In the genomic region with DNA sequence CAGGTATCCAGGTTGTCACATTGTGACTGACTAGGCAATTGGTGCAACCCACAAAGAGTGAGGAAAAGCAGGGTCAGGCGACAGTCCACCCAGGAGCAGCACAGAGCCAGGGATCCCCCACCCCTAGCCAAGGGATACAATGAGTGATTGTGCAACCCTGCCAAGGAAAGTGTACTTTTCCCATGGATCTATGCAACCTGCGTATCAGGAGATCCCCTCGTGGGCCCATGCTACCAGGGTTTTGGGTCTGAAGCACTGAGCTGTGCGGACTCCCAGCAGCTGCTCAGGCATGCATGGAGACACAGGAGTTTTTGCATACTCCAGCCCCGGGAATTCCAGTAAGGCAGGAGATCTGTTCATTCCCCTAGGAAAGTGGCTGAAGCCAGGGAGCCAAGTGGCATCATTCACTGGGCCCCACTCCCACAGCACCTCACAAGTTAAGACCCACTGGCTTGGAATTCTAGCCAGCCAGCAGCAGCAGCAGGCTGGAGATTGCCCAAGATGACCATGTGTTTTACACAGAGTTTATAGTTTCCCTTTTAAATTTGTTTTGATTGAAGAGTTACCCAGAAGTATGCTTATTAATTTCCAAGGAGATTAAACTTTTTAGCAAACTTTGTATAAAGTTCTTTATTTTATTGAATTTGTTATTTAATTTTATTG, we compare ENCODE assay signal across 19 cellular contexts.
DNase-seq lines count a peak whose midpoint lies in the region; ATAC-seq, FAIRE-seq and TF ChIP-seq lines count a peak whose summit lies in the region.
"Had no signal": no experiment of that assay in that cellular context is flagged by ENCODE, and none has a peak within 500 bp of the region (broad histone marks: within the 10 kb centered on the region; RNA-seq: fewer than 3 reads in every experiment).

No MANE protein-coding gene starts in this region.

- DNase-seq in cardiac muscle cell (ENCODE audit: low read depth in 1 of 2, low spot score in 1 of 2) (peak; percentile 5 to 10), left ventricle myocardium inferior (no peak), H1 (ENCODE audit: low read depth in 1 of 2, low spot score in 2 of 2) (no peak), kidney (no peak), thyroid gland (peak; percentile 22 to 51), 8988T (no peak)
- DNase-seq: activated CD4-positive, alpha-beta memory T cell treated with anti-CD3 and anti-CD28 coated beads, Interleukin-2, amount 10 ng/mL, durations not matched to agents 7 days and 5 days; activated T-cell treated with anti-CD3 and anti-CD28 coated beads, Interleukin-2, amount 50 U/mL, for 24 hours; dermis blood vessel endothelial cell; MV-4-11; NCI-H2029 treated with DMSO at 0.1 percent for 48 hours; NCI-H510A treated with DMSO at 0.1 percent for 48 hours; retina; stimulated activated naive CD8-positive, alpha-beta T cell treated with anti-CD3 and anti-CD28 coated beads, Interleukin-15, Interleukin-2, amounts not matched to agents 100 U/mL and 50 U/mL, for 24 hours had no signal

- TF ChIP-seq RAD21 in H1 (IDR thresholded peaks at IDR 0.05 in 1 of 2, conservative IDR thresholded peaks at IDR 0.05 in 1 of 2; ENCODE audit: low read depth in 2 of 2, low read length in 2 of 2), result no peak

- no peak overlapping the region for H4K91ac ChIP-seq in H1 (replicated peaks; ENCODE audit: insufficient read length, low read length)

- H3K36me3 ChIP-seq in cardiac muscle cell (no peaks in the 10 kb centered on the region), left ventricle myocardium inferior (no peaks in the 10 kb centered on the region), H1 (ENCODE audit: control insufficient read depth in 2 of 4, insufficient read depth in 4 of 4, low read length in 3 of 4) (no peaks in the 10 kb centered on the region), kidney (ENCODE audit: control insufficient read depth in 1 of 2, insufficient read depth in 2 of 2, low read length in 2 of 2) (no peaks in the 10 kb centered on the region), thyroid gland (no peaks in the 10 kb centered on the region)
- H3K36me3 ChIP-seq: neutrophil had no signal

- CTCF ChIA-PET in H1 (lab: Charles Lee; ENCODE audit: partially characterized antibody), result no interaction called here

- H3K27me3 ChIP-seq in cardiac muscle cell (no peaks in the 10 kb centered on the region), left ventricle myocardium inferior (ENCODE audit: low read depth) (no peaks in the 10 kb centered on the region), H1 (replicated peaks in 1 of 4; ENCODE audit: control insufficient read depth in 3 of 4, extremely low read depth in 1 of 4, insufficient read depth in 3 of 4, low read length in 3 of 4) (no peaks in the 10 kb centered on the region), thyroid gland (no peaks in the 10 kb centered on the region)
- H3K27me3 ChIP-seq: neutrophil had no signal

- H3K56ac ChIP-seq in H1 (replicated peaks; ENCODE audit: insufficient read length, low read depth, low read length), result no peak overlapping the region

- H2AK5ac ChIP-seq in H1 (ENCODE audit: low read depth, low read length), result no peak overlapping the region

- peak overlapping the region; percentile 78 for H3K4ac ChIP-seq in H1 (replicated peaks; ENCODE audit: insufficient read length, low read depth, low read length)

- H2BK15ac ChIP-seq in H1 (ENCODE audit: low read length), result no peak overlapping the region

- H3K79me2 ChIP-seq in H1 (ENCODE audit: control insufficient read depth in 1 of 2, insufficient read depth in 2 of 2, low read length in 2 of 2), result no peaks in the 10 kb centered on the region

- intact Hi-C loops in left ventricle myocardium inferior (cut with micrococcal nuclease) (no loop called here), kidney (cut with DNase I) (no loop called here), thyroid gland (cut with DNase I) (no loop called here)

- H2AFZ ChIP-seq in H1 (ENCODE audit: low read length), result peak overlapping the region; percentile 94

- no peak for FAIRE-seq in H1 (lab: Jason Lieb, UNC)
- peak; percentile 11 for FAIRE-seq in kidney (lab: Jason Lieb, UNC)
- FAIRE-seq: islet of Langerhans had no signal

- H2BK5ac ChIP-seq in H1 (ENCODE audit: low read depth, low read length), result no peak overlapping the region

- H3K27ac ChIP-seq in cardiac muscle cell (no peak overlapping the region), left ventricle myocardium inferior (replicated peaks) (no peak overlapping the region), H1 (ENCODE audit: low read depth, low read length) (no peak overlapping the region; the same call in 1 of the 2 replicates), kidney (ENCODE audit: low read depth in 2 of 2, low read length in 2 of 2) (no peak overlapping the region), thyroid gland (no peak overlapping the region)
- H3K27ac ChIP-seq: epithelial cell of prostate, neutrophil had no signal

- no peak overlapping the region for H4K5ac ChIP-seq in H1 (ENCODE audit: insufficient read length, low read depth, low read length)

- TF ChIP-seq POLR2A in H1 (IDR thresholded peaks at IDR 0.05; ENCODE audit: control extremely low read depth in 1 of 2, low read depth in 2 of 2, low read length in 2 of 2), result no peak
- no peak for TF ChIP-seq POLR2A in thyroid gland (IDR thresholded peaks at IDR 0.05)

- no peak for TF ChIP-seq EP300 in H1 (IDR thresholded peaks at IDR 0.05; ENCODE audit: borderline replicate concordance in 1 of 2, low read depth in 2 of 2, low read length in 2 of 2)

- H3K9ac ChIP-seq in H1 (replicated peaks in 1 of 4; ENCODE audit: extremely low read depth in 1 of 4, low read depth in 3 of 4, low read length in 3 of 4) (no peak overlapping the region), kidney (ENCODE audit: low read length in 2 of 2) (no peak overlapping the region)

- H3K4me2 ChIP-seq in H1 (ENCODE audit: insufficient read depth in 1 of 2, low read depth in 2 of 2, low read length in 2 of 2), result no peak overlapping the region

- no peaks in the 10 kb centered on the region; the same call in 1 of the 2 replicates for H3K79me1 ChIP-seq in H1 (ENCODE audit: low read depth, low read length)

- H3K23ac ChIP-seq in H1 (ENCODE audit: insufficient read length), result no peak overlapping the region

- H3K23me2 ChIP-seq in H1 (ENCODE audit: low read depth, low read length), result no peaks in the 10 kb centered on the region

- H3K18ac ChIP-seq in H1 (ENCODE audit: extremely low read depth, low read length), result no peak overlapping the region

- peaks cover 8% of the 10 kb centered on the region for H3K4me1 ChIP-seq in cardiac muscle cell (ENCODE audit: low read depth)
- peaks cover 19% of the 10 kb centered on the region for H3K4me1 ChIP-seq in left ventricle myocardium inferior
- H3K4me1 ChIP-seq in H1 (replicated peaks in 1 of 4; ENCODE audit: control insufficient read depth in 3 of 4, insufficient read depth in 4 of 4, low read length in 3 of 4), result peaks cover 0 to 5% (median 3%) of the 10 kb centered on the region in 4 experiments; a peak in 3 of 7 replicates
- H3K4me1 ChIP-seq in kidney (ENCODE audit: control insufficient read depth in 1 of 2, insufficient read depth in 1 of 2, low read depth in 1 of 2, low read length in 2 of 2), result no peaks in the 10 kb centered on the region
- peaks cover 0 to 8% of the 10 kb centered on the region in 2 donors for H3K4me1 ChIP-seq in thyroid gland

- H4K8ac ChIP-seq in H1 (ENCODE audit: extremely low read depth, insufficient read depth, low read length), result no peak overlapping the region

- WGBS in H1 (ENCODE audit: extremely low coverage in 1 of 2, insufficient coverage in 1 of 2, insufficient read length in 1 of 2, insufficient replicate concordance in 2 of 2, low coverage in 1 of 2, low lambda C conversion rate in 2 of 2, missing lambda C conversion rate in 1 of 2), 2 experiments, result 77% methylated on average over 5 of the region's 5 CpGs; no CpG with 5 or more reads in 1 of the 2 experiments
- 53 to 56% methylated on average over 4 to 5 of the region's 5 CpGs for WGBS in thyroid gland, 2 donors

- no peak for ATAC-seq in GM21423 (IDR thresholded peaks at IDR 0.05; ENCODE audit: unreplicated experiment)
- ATAC-seq in GM19395 (IDR thresholded peaks at IDR 0.05; ENCODE audit: unreplicated experiment), result no peak
- ATAC-seq: stimulated activated naive CD8-positive, alpha-beta T cell treated with anti-CD3 and anti-CD28 coated beads, Interleukin-15, Interleukin-2, amounts not matched to agents 100 U/mL and 50 U/mL, for 24 hours had no signal

- H3K9me3 ChIP-seq in cardiac muscle cell (ENCODE audit: low read depth) (no peaks in the 10 kb centered on the region), left ventricle myocardium inferior (replicated peaks) (no peaks in the 10 kb centered on the region), H1 (ENCODE audit: insufficient read depth in 2 of 2, low read depth in 1 of 2, low read length in 1 of 2) (no peaks in the 10 kb centered on the region), kidney (ENCODE audit: control insufficient read depth in 1 of 2, low read length in 2 of 2) (no peaks in the 10 kb centered on the region), thyroid gland (no peaks in the 10 kb centered on the region)
- H3K9me3 ChIP-seq: neutrophil had no signal

- peaks cover 0 to 1% of the 10 kb centered on the region in 2 experiments for H4K20me1 ChIP-seq in H1 (replicated peaks in 1 of 2; ENCODE audit: control insufficient read depth in 1 of 2, insufficient read depth in 2 of 2, low read length in 2 of 2)

- no peak overlapping the region for H3K4me3 ChIP-seq in cardiac muscle cell
- H3K4me3 ChIP-seq in left ventricle myocardium inferior, result no peak overlapping the region
- H3K4me3 ChIP-seq in H1 (ENCODE audit: extremely low read depth in 1 of 4, insufficient read depth in 2 of 4, low read depth in 3 of 4, low read length in 4 of 4), result no peak overlapping the region
- H3K4me3 ChIP-seq in kidney (ENCODE audit: low read length in 2 of 2), result no peak overlapping the region
- H3K4me3 ChIP-seq in thyroid gland (replicated peaks in 1 of 3), result no peak overlapping the region

- H2BK12ac ChIP-seq in H1 (ENCODE audit: low read depth, low read length), result no peak overlapping the region

- H2BK20ac ChIP-seq in H1 (ENCODE audit: low read length), result no peak overlapping the region

- no peak overlapping the region for H3K14ac ChIP-seq in H1 (ENCODE audit: insufficient read length)

- H2BK120ac ChIP-seq in H1 (replicated peaks; ENCODE audit: low read depth, low read length), result no peak overlapping the region

- POLR2A ChIA-PET in H1 (lab: Charles Lee; ENCODE audit: partially characterized antibody), result no interaction called here

- TF ChIP-seq CTCF in cardiac muscle cell (IDR thresholded peaks at IDR 0.05; ENCODE audit: low read depth, low read length) (no peak), left ventricle myocardium inferior (IDR thresholded peaks at IDR 0.05; ENCODE audit: borderline replicate concordance) (no peak), H1 (IDR thresholded peaks at IDR 0.05; ENCODE audit: control extremely low read depth in 1 of 3, insufficient read depth in 1 of 3, low read depth in 1 of 3, low read length in 3 of 3) (no peak), kidney (IDR thresholded peaks at IDR 0.05; ENCODE audit: borderline replicate concordance, extremely low read depth, insufficient read depth) (no peak), thyroid gland (IDR thresholded peaks at IDR 0.05) (no peak)

TF ChIP-seq in H1, 55 proteins besides CTCF, POLR2A, EP300 and RAD21:
- TF ChIP-seq MAFK (IDR thresholded peaks at IDR 0.05; ENCODE audit: low read depth, low read length), result no peak
- peak; percentile 62; the same call in 1 of the 2 replicates for TF ChIP-seq CEBPB (IDR thresholded peaks at IDR 0.05; ENCODE audit: low read depth, low read length)
- no peak for TF ChIP-seq EZH2 (IDR thresholded peaks at IDR 0.05; ENCODE audit: low read depth, low read length, severe bottlenecking)

Comparison
In these comparisons a context has a peak if more than half of its experiments do, and no peak if none do; other contexts are left out.
1. DNase-seq: peak in cardiac muscle cell (2 of 2) and thyroid gland (2 of 2); none in left ventricle myocardium inferior (single experiment), H1 (0 of 2), kidney (single experiment) and 8988T (single experiment).